1 cellular context compared by ENCODE assay signal in genomic region chr12:52258335-52258901, GRCh38.
A peak's percentile ranks its signal among the peaks of the same experiment; 100 is the strongest.
TF ChIP-seq lines count a peak whose summit lies in the region.

No MANE protein-coding gene starts in this region.

TF ChIP-seq in H1, 55 proteins besides CTCF, POLR2A, EP300 and RAD21:
- TF ChIP-seq E2F6 (IDR thresholded peaks at IDR 0.05), result peak; percentile 75; the same call in 1 of the 2 replicates
- no peak for TF ChIP-seq KDM1A (IDR thresholded peaks at IDR 0.05; ENCODE audit: borderline replicate concordance, low read length)
- peak; percentile 56; the same call in 1 of the 2 replicates for TF ChIP-seq SUZ12 (IDR thresholded peaks at IDR 0.05; ENCODE audit: low read length)
- TF ChIP-seq EZH2 (IDR thresholded peaks at IDR 0.05; ENCODE audit: low read depth, low read length, severe bottlenecking), result peak; percentile 63
- peak; percentile 62 for TF ChIP-seq ASH2L (IDR thresholded peaks at IDR 0.05; ENCODE audit: low read length)
- TF ChIP-seq SP1 (IDR thresholded peaks at IDR 0.05; ENCODE audit: low read depth, low read length), result no peak
- peak; percentile 46; the same call in 1 of the 2 replicates for TF ChIP-seq MAX (IDR thresholded peaks at IDR 0.05)
- peak; percentile 42 for TF ChIP-seq RNF2 (IDR thresholded peaks at IDR 0.05; ENCODE audit: borderline replicate concordance, low read depth, low read length, missing control alignments, poor library complexity, severe bottlenecking)
- peak; percentile 48 for TF ChIP-seq KDM4A (IDR thresholded peaks at IDR 0.05; ENCODE audit: low read depth, low read length, severe bottlenecking)
